ENCODE assay signal across 8 cellular contexts in genomic region chr16:66954097-66954659, GRCh38. TPM values are rescaled to one million over a fixed set of nuclear protein-coding genes. Genes with fewer than 3 reads are reported as not detected.
A peak's percentile ranks its signal among the peaks of the same experiment; 100 is the strongest.
DNase-seq lines count a peak whose midpoint lies in the region; ATAC-seq and TF ChIP-seq lines count a peak whose summit lies in the region.

No MANE protein-coding gene starts in this region.

- no peaks in the 10 kb centered on the region for H3K36me3 ChIP-seq in breast epithelium

- no peaks in the 10 kb centered on the region for H3K9me3 ChIP-seq in breast epithelium

- H3K27me3 ChIP-seq in breast epithelium, result peaks cover 0 to 6% of the 10 kb centered on the region in 2 donors

- H3K4me1 ChIP-seq in breast epithelium, result no peaks in the 10 kb centered on the region

- TF ChIP-seq CTCF in WI38 (IDR thresholded peaks at IDR 0.05; ENCODE audit: low read depth, low read length) (peak; percentile 83), breast epithelium (IDR thresholded peaks at IDR 0.05) (peak; percentile 59 to 81 (median 78))

- ATAC-seq in GM21717 (IDR thresholded peaks at IDR 0.05; ENCODE audit: unreplicated experiment) (peak; percentile 43), GM21619 (IDR thresholded peaks at IDR 0.05; ENCODE audit: unreplicated experiment) (no peak)

- intact Hi-C loops in breast epithelium (cut with DNase I; ENCODE audit: low total_unique reads), result no loop called here

- DNase-seq in Ammon's horn (ENCODE audit: low spot score), result peak; percentile 89
- DNase-seq in NCI-H2196 treated with DMSO at 0.1 percent for 48 hours (lab: John Stamatoyannopoulos, UW; ENCODE audit: unreplicated experiment), result peak; percentile 12
- DNase-seq in breast epithelium (ENCODE audit: low spot score in 2 of 2), result peak; percentile 58 to 68
- peak; percentile 73 for DNase-seq in iris pigment epithelial cell (ENCODE audit: low read depth)
- peak; percentile 85 for DNase-seq in stimulated activated CD4-positive, alpha-beta T cell treated with anti-CD3 and anti-CD28 coated beads, Interleukin-15, amount 100 ng/mL, for 24 hours

- H3K27ac ChIP-seq in breast epithelium, result no peak overlapping the region

- no peak overlapping the region for H3K4me3 ChIP-seq in WI38 (ENCODE audit: low read depth, low read length)
- H3K4me3 ChIP-seq in breast epithelium, result no peak overlapping the region

- TF ChIP-seq POLR2A in breast epithelium (IDR thresholded peaks at IDR 0.05), result no peak

RNA-seq across cellular contexts. Expression of gene CES3, which starts 6.9 kb away (rescaled TPM):
- 1 to 10 TPM in 2 of 3 donors, under 1 TPM in 1; 0.29 to 5.9 (median 2.1) TPM for total RNA-seq in breast epithelium

RNA-seq across cellular contexts. Expression of gene CES2, which starts 18.9 kb away (rescaled TPM):
- 10 to 100 TPM; 25.9 to 33.1 (median 31.9) TPM for total RNA-seq in breast epithelium

RNA-seq across cellular contexts. Expression of gene CIAO2B, which starts 20.0 kb away (rescaled TPM):
- total RNA-seq in breast epithelium, result 10 to 100 TPM; 45.7 to 77.3 (median 65.4) TPM

RNA-seq across cellular contexts. Expression of gene RRAD, which starts 28.8 kb away (rescaled TPM):
- total RNA-seq in breast epithelium, result 10 to 100 TPM in 1 of 3 donors, 1 to 10 TPM in 2; 7.7 to 11.1 (median 8.0) TPM

RNA-seq across cellular contexts. Expression of gene CES4A, which starts 34.2 kb away (rescaled TPM):
- 10 to 100 TPM in 2 of 3 donors, 1 to 10 TPM in 1; 9.0 to 19.6 (median 11.1) TPM for total RNA-seq in breast epithelium

Comparison
In these comparisons a context has a peak if more than half of its experiments do, and no peak if none do; other contexts are left out.
1. DNase-seq: peak in every context shown above with its lines; median percentile 89 in Ammon's horn; 85 in stimulated activated CD4-positive, alpha-beta T cell treated with anti-CD3 and anti-CD28 coated beads, Interleukin-15, amount 100 ng/mL, for 24 hours; 73 in iris pigment epithelial cell; 63 in breast epithelium; 12 in NCI-H2196 treated with DMSO at 0.1 percent for 48 hours.